1 cellular context compared by ENCODE assay signal in genomic region chr2:85551698-85552678, GRCh38.
TF ChIP-seq lines count a peak whose summit lies in the region.

No MANE protein-coding gene starts in this region.

TF ChIP-seq in HepG2, 621 proteins besides CTCF, POLR2A, EP300 and RAD21 (continued from another document and continues in another):
- TF ChIP-seq GTF3A (CRISPR knock-in tag; conservative IDR thresholded peaks at IDR 0.05) (0 out of 2 replicates have a peak, but pooled peaks have one; percentile 3), MED8 (CRISPR knock-in tag; IDR thresholded peaks at IDR 0.05; ENCODE audit: insufficient replicate concordance) (no peak), IKZF1 (IDR thresholded peaks at IDR 0.05) (no peak), SNAPC2 (CRISPR knock-in tag; IDR thresholded peaks at IDR 0.05) (0 out of 2 replicates have a peak, but pooled peaks have one; percentile 39), BHLHE40 (IDR thresholded peaks at IDR 0.05; ENCODE audit: low read length) (no peak), ATM (IDR thresholded peaks at IDR 0.05; ENCODE audit: borderline replicate concordance) (no peak), ZNF737 (CRISPR knock-in tag; IDR thresholded peaks at IDR 0.05; ENCODE audit: borderline replicate concordance) (no peak), ETV5 (CRISPR knock-in tag; IDR thresholded peaks at IDR 0.05; ENCODE audit: borderline replicate concordance) (peak; percentile 56; the same call in 1 of the 2 replicates), ZNF10 (CRISPR knock-in tag; IDR thresholded peaks at IDR 0.05; ENCODE audit: borderline replicate concordance, low read depth) (no peak), HNF4G (IDR thresholded peaks at IDR 0.05; ENCODE audit: borderline replicate concordance, low read depth, low read length) (no peak), HNF4G (CRISPR knock-in tag; IDR thresholded peaks at IDR 0.05; ENCODE audit: borderline replicate concordance, low read depth) (0 out of 2 replicates have a peak, but pooled peaks have one; percentile 11), ZNF281 (CRISPR knock-in tag; IDR thresholded peaks at IDR 0.05; ENCODE audit: borderline replicate concordance) (peak; percentile 33; the same call in 1 of the 2 replicates), THAP8 (CRISPR knock-in tag; IDR thresholded peaks at IDR 0.05; ENCODE audit: borderline replicate concordance) (no peak), KDM3A (CRISPR knock-in tag; IDR thresholded peaks at IDR 0.05; ENCODE audit: low read depth) (peak; percentile 79; the same call in 1 of the 2 replicates), MAZ (IDR thresholded peaks at IDR 0.05; ENCODE audit: borderline replicate concordance, low read depth, low read length) (no peak), MAZ (CRISPR knock-in tag; IDR thresholded peaks at IDR 0.05; ENCODE audit: low read depth) (peak; percentile 39; the same call in 1 of the 2 replicates), GABPA (IDR thresholded peaks at IDR 0.05; ENCODE audit: low read depth, low read length) (no peak), GABPA (CRISPR knock-in tag; IDR thresholded peaks at IDR 0.05; ENCODE audit: low read depth) (no peak), ZBTB4 (CRISPR knock-in tag; IDR thresholded peaks at IDR 0.05; ENCODE audit: borderline replicate concordance) (no peak), ZNF703 (CRISPR knock-in tag; IDR thresholded peaks at IDR 0.05; ENCODE audit: borderline replicate concordance) (no peak), ZNF331 (CRISPR knock-in tag; IDR thresholded peaks at IDR 0.05) (peak; percentile 51; the same call in 1 of the 2 replicates), ZBTB33 (CRISPR knock-in tag; IDR thresholded peaks at IDR 0.05) (no peak; the same call in 1 of the 2 replicates), HNRNPK (IDR thresholded peaks at IDR 0.05; ENCODE audit: low read depth, low read length, poor library complexity, severe bottlenecking) (no peak), SRY (CRISPR knock-in tag; IDR thresholded peaks at IDR 0.05) (no peak), ZNF441 (CRISPR knock-in tag; IDR thresholded peaks at IDR 0.05; ENCODE audit: borderline replicate concordance) (no peak), PRDM10 (CRISPR knock-in tag; IDR thresholded peaks at IDR 0.05; ENCODE audit: low read depth) (no peak), ZNF883 (CRISPR knock-in tag; IDR thresholded peaks at IDR 0.05; ENCODE audit: not compliant biosample characterization) (no peak), ZNF292 (CRISPR knock-in tag; IDR thresholded peaks at IDR 0.05; ENCODE audit: borderline replicate concordance, low read depth) (no peak), ZSCAN9 (CRISPR knock-in tag; IDR thresholded peaks at IDR 0.05; ENCODE audit: borderline replicate concordance) (0 out of 2 replicates have a peak, but pooled peaks have one; percentile 46), ZNF816 (CRISPR knock-in tag; IDR thresholded peaks at IDR 0.05; ENCODE audit: borderline replicate concordance) (no peak), PTBP1 (IDR thresholded peaks at IDR 0.05; ENCODE audit: low read depth, low read length, poor library complexity, severe bottlenecking) (no peak), GMEB1 (CRISPR knock-in tag; IDR thresholded peaks at IDR 0.05; ENCODE audit: borderline replicate concordance) (no peak), ZNF251 (CRISPR knock-in tag; IDR thresholded peaks at IDR 0.05) (no peak), MNT (IDR thresholded peaks at IDR 0.05) (no peak), GLMP (CRISPR knock-in tag; IDR thresholded peaks at IDR 0.05; ENCODE audit: borderline replicate concordance) (no peak), YEATS2 (CRISPR knock-in tag; IDR thresholded peaks at IDR 0.05; ENCODE audit: borderline replicate concordance) (peak; percentile 35; the same call in 1 of the 2 replicates), NFKBIZ (CRISPR knock-in tag; IDR thresholded peaks at IDR 0.05) (no peak), ZNF496 (CRISPR knock-in tag; IDR thresholded peaks at IDR 0.05; ENCODE audit: insufficient replicate concordance) (no peak), SP4 (CRISPR knock-in tag; IDR thresholded peaks at IDR 0.05) (peak; percentile 51; the same call in 1 of the 2 replicates), GTF2F1 (IDR thresholded peaks at IDR 0.05; ENCODE audit: low read length) (no peak), SKI (IDR thresholded peaks at IDR 0.05; ENCODE audit: partially characterized antibody) (no peak), SUZ12 (IDR thresholded peaks at IDR 0.05; ENCODE audit: low read depth, low read length) (no peak), ZBTB44 (CRISPR knock-in tag; IDR thresholded peaks at IDR 0.05) (no peak), ZNF879 (CRISPR knock-in tag; IDR thresholded peaks at IDR 0.05) (no peak), AGO1 (IDR thresholded peaks at IDR 0.05; ENCODE audit: low read depth, low read length, poor library complexity, severe bottlenecking) (no peak)
